17 cellular contexts compared by ENCODE assay signal in genomic region chr9:37937403-37937802, GRCh38. TPM values are rescaled to one million over a fixed set of nuclear protein-coding genes. Genes with fewer than 3 reads are reported as not detected.
DNase-seq lines count a peak whose midpoint lies in the region; ATAC-seq and TF ChIP-seq lines count a peak whose summit lies in the region.
"Had no signal": no experiment of that assay in that cellular context is flagged by ENCODE, and none has a peak within 500 bp of the region (broad histone marks: within the 10 kb centered on the region; RNA-seq: fewer than 3 reads in every experiment).

No MANE protein-coding gene starts in this region.

- intact Hi-C loops in heart right ventricle (cut with DNase I) (loop anchor here in 1 of 10 donors (5.0 kb wide), 3 partner anchors 50 to 130 kb away; partner anchors contain the start of gene SHB), Right ventricle myocardium superior (cut with DNase I) (no loop called here), ascending aorta (cut with DNase I) (no loop called here)

- peaks cover 22 to 52% (median 43%) of the 10 kb centered on the region in 9 donors for H3K4me1 ChIP-seq in heart right ventricle
- peaks cover 10 to 17% of the 10 kb centered on the region in 2 donors for H3K4me1 ChIP-seq in ascending aorta
- peaks cover 43% of the 10 kb centered on the region for H3K4me1 ChIP-seq in mesenchymal stem cell (ENCODE audit: control insufficient read depth, insufficient read depth, low read depth, low read length)
- peaks cover 17 to 48% of the 10 kb centered on the region in 2 donors for H3K4me1 ChIP-seq in thoracic aorta (ENCODE audit: control insufficient read depth in 1 of 2, low read depth in 2 of 2)

- H2BK120ac ChIP-seq in mesenchymal stem cell (ENCODE audit: low read depth, low read length): peak overlapping the region; percentile 91

- H4K91ac ChIP-seq in mesenchymal stem cell (ENCODE audit: low read length): peak overlapping the region; percentile 90

- H3K4me2 ChIP-seq in mesenchymal stem cell (ENCODE audit: low read length, poor library complexity, severe bottlenecking): no peak overlapping the region

- H3K9me3 ChIP-seq in heart right ventricle (no peaks in the 10 kb centered on the region), ascending aorta (no peaks in the 10 kb centered on the region), mesenchymal stem cell (ENCODE audit: control insufficient read depth, low read length) (no peaks in the 10 kb centered on the region), thoracic aorta (no peaks in the 10 kb centered on the region)

- H3K9ac ChIP-seq in mesenchymal stem cell (ENCODE audit: low read length): peak overlapping the region; percentile 57

- H3K27ac ChIP-seq in heart right ventricle: peak overlapping the region in 9 of 10 donors; percentile 50 to 74 (median 60)
- peak overlapping the region; percentile 55 to 56 for H3K27ac ChIP-seq in ascending aorta
- peak overlapping the region; percentile 79 for H3K27ac ChIP-seq in mesenchymal stem cell (ENCODE audit: low read length, poor library complexity, severe bottlenecking)
- H3K27ac ChIP-seq in thoracic aorta: peak overlapping the region; percentile 35 to 49

- H3K27me3 ChIP-seq in heart right ventricle (no peaks in the 10 kb centered on the region), ascending aorta (no peaks in the 10 kb centered on the region), mesenchymal stem cell (ENCODE audit: control insufficient read depth in 1 of 2, insufficient read depth in 1 of 2, low read length in 2 of 2) (no peaks in the 10 kb centered on the region), thoracic aorta (replicated peaks; ENCODE audit: insufficient read depth) (no peaks in the 10 kb centered on the region)

- H3K14ac ChIP-seq in mesenchymal stem cell (ENCODE audit: low read length in 2 of 2): no peak overlapping the region

- peak overlapping the region; percentile 79 to 96 for H3K18ac ChIP-seq in mesenchymal stem cell (ENCODE audit: low read depth in 1 of 2, low read length in 2 of 2)

- peak overlapping the region; percentile 73 for H2AK5ac ChIP-seq in mesenchymal stem cell (ENCODE audit: low read length, severe bottlenecking)

- H4K8ac ChIP-seq in mesenchymal stem cell (ENCODE audit: low read length): peak overlapping the region; percentile 88

- ATAC-seq in heart right ventricle (no peak), Right ventricle myocardium superior (ENCODE audit: poor library complexity) (no peak), thoracic aorta (ENCODE audit: insufficient number of reproducible peaks, low FRiP score, low read depth) (no peak), HG02884 (IDR thresholded peaks at IDR 0.05; ENCODE audit: unreplicated experiment) (no peak)
- ATAC-seq: activated CD4-positive, CD25-positive, alpha-beta regulatory T cell treated with anti-CD3 and anti-CD28 coated beads, Interleukin-2, amount 50 U/mL, for 24 hours had no signal

- H3K36me3 ChIP-seq in heart right ventricle (peaks cover 0 to 5% (median 0%) of the 10 kb centered on the region in 9 donors), ascending aorta (no peaks in the 10 kb centered on the region), mesenchymal stem cell (ENCODE audit: control insufficient read depth in 1 of 2, insufficient read depth in 2 of 2, low read depth in 1 of 2, low read length in 2 of 2) (peaks cover 21 to 41% of the 10 kb centered on the region in 2 experiments), thoracic aorta (no peaks in the 10 kb centered on the region)

- H2BK12ac ChIP-seq in mesenchymal stem cell (ENCODE audit: low read length in 2 of 2): peak overlapping the region; percentile 49 to 85

- DNase-seq in heart right ventricle: no peak
- DNase-seq in Right ventricle myocardium superior: no peak
- no peak for DNase-seq in ascending aorta (ENCODE audit: low spot score in 2 of 2)
- no peak for DNase-seq in mesenchymal stem cell
- DNase-seq in thoracic aorta (ENCODE audit: low spot score): no peak
- DNase-seq in effector CD8-positive, alpha-beta T cell (lab: John Stamatoyannopoulos, UW): no peak
- DNase-seq in SKM-1 (lab: John Stamatoyannopoulos, UW; ENCODE audit: unreplicated experiment): no peak
- DNase-seq: CD4-positive, CD25-positive, alpha-beta regulatory T cell; cerebellar nuclear complex; DMS53; KG1; naive B cell; NCI-H2107; NK-92 treated with Interleukin-12 subunit alpha and Interleukin-12 subunit beta, amount 100 ng/mL, for 24 hours; SIG-M5 had no signal

- peak overlapping the region; percentile 68 to 95 for H3K4ac ChIP-seq in mesenchymal stem cell (ENCODE audit: low read depth in 1 of 2, low read length in 2 of 2)

- H3K79me1 ChIP-seq in mesenchymal stem cell (replicated peaks; ENCODE audit: low read length, poor library complexity, severe bottlenecking): peaks cover 17% of the 10 kb centered on the region

- TF ChIP-seq CTCF in heart right ventricle (IDR thresholded peaks at IDR 0.05) (no peak), ascending aorta (IDR thresholded peaks at IDR 0.05) (no peak), thoracic aorta (IDR thresholded peaks at IDR 0.05) (no peak)

- no peak overlapping the region for H2AFZ ChIP-seq in mesenchymal stem cell (ENCODE audit: low read depth, low read length)

- peak overlapping the region; percentile 77 for H2BK5ac ChIP-seq in mesenchymal stem cell (ENCODE audit: low read depth, low read length, poor library complexity, severe bottlenecking)

- H3K4me3 ChIP-seq in heart right ventricle (no peak overlapping the region), ascending aorta (no peak overlapping the region), mesenchymal stem cell (ENCODE audit: insufficient read depth in 1 of 2, low read depth in 1 of 2, low read length in 2 of 2) (no peak overlapping the region), thoracic aorta (no peak overlapping the region)

- WGBS in heart right ventricle, 2 donors: 83 to 86% methylated on average over 10 of the region's 10 CpGs
- 66% methylated on average over 6 of the region's 10 CpGs for WGBS in mesenchymal stem cell

- H2BK15ac ChIP-seq in mesenchymal stem cell (ENCODE audit: low read depth, poor library complexity, severe bottlenecking): no peak overlapping the region

- H3K23ac ChIP-seq in mesenchymal stem cell (ENCODE audit: low read length in 2 of 2): no peak overlapping the region

RNA-seq across cellular contexts. Expression of gene SLC25A51, which starts 33.5 kb away (rescaled TPM):
- total RNA-seq in heart right ventricle (10 to 100 TPM; 16.3 to 26.5 (median 21.3) TPM), Right ventricle myocardium superior (20.0 TPM), ascending aorta (5.9 TPM), thoracic aorta (10 to 100 TPM; 29.9 to 39.1 TPM)
- 1 to 10 TPM; 7.0 to 9.5 TPM for polyA plus RNA-seq in heart right ventricle
- polyA plus RNA-seq in mesenchymal stem cell (2013, experiment 1 of 2): 25.1 TPM
- 24.0 TPM for polyA plus RNA-seq in mesenchymal stem cell (2013, experiment 2 of 2)
